ENCODE assay signal across 26 cellular contexts in genomic region chr9:90054810-90055209, GRCh38.
DNase-seq lines count a peak whose midpoint lies in the region; ATAC-seq and TF ChIP-seq lines count a peak whose summit lies in the region.
"Had no signal": no experiment of that assay in that cellular context is flagged by ENCODE, and none has a peak within 500 bp of the region (broad histone marks: within the 10 kb centered on the region; RNA-seq: fewer than 3 reads in every experiment).

No MANE protein-coding gene starts in this region.

- no peak overlapping the region for H2BK120ac ChIP-seq in neuronal stem cell (ENCODE audit: low read depth, low read length)

- H3K4me2 ChIP-seq in neuronal stem cell (ENCODE audit: insufficient read depth, low read length, poor library complexity, severe bottlenecking) (no peak overlapping the region), hepatocyte (no peak overlapping the region)
- H3K4me2 ChIP-seq: smooth muscle cell had no signal

- no peak overlapping the region for H3K23ac ChIP-seq in neuronal stem cell (ENCODE audit: low read depth, low read length, poor library complexity)

- H3K4me3 Mint-ChIP-seq in activated CD4-positive, alpha-beta T cell treated with anti-CD3 and anti-CD28 coated beads, Interleukin-2, amount 10 ng/mL, durations not matched to agents 24 days and 14 days: no peak overlapping the region
- H3K4me3 Mint-ChIP-seq: activated CD4-positive, alpha-beta T cell treated with anti-CD3 and anti-CD28 coated beads, Interleukin-2, amount 10 ng/mL, durations not matched to agents 7 days and 5 days; activated naive CD4-positive, alpha-beta T cell treated with anti-CD3 and anti-CD28 coated beads, Interleukin-2, amount 50 U/mL, for 24 hours; HFFc6; nephron had no signal

- no peak overlapping the region for H4K8ac ChIP-seq in neuronal stem cell (ENCODE audit: low read depth, low read length)

- no peaks in the 10 kb centered on the region for H3K4me1 Mint-ChIP-seq in activated CD4-positive, alpha-beta T cell treated with anti-CD3 and anti-CD28 coated beads, Interleukin-2, amount 10 ng/mL, durations not matched to agents 24 days and 14 days
- H3K4me1 Mint-ChIP-seq: activated CD4-positive, alpha-beta T cell treated with anti-CD3 and anti-CD28 coated beads, Interleukin-2, amount 10 ng/mL, durations not matched to agents 7 days and 5 days; activated naive CD4-positive, alpha-beta T cell treated with anti-CD3 and anti-CD28 coated beads, Interleukin-2, amount 50 U/mL, for 24 hours; nephron had no signal

- H3K79me2 ChIP-seq in hepatocyte: no peaks in the 10 kb centered on the region

- no peak overlapping the region for H2BK5ac ChIP-seq in neuronal stem cell (ENCODE audit: low read length)

- H3K4me3 ChIP-seq in neuronal stem cell (ENCODE audit: low read length in 2 of 2) (no peak overlapping the region), hepatocyte (no peak overlapping the region)
- H3K4me3 ChIP-seq: breast epithelium, esophagus squamous epithelium, SJSA1, smooth muscle cell, testis had no signal

- no peaks in the 10 kb centered on the region for H3K4me1 ChIP-seq in neuronal stem cell (ENCODE audit: control insufficient read depth in 2 of 2, insufficient read depth in 1 of 2, low read depth in 1 of 2, low read length in 2 of 2)
- H3K4me1 ChIP-seq in hepatocyte (ENCODE audit: insufficient read depth): no peaks in the 10 kb centered on the region
- H3K4me1 ChIP-seq: breast epithelium, esophagus squamous epithelium, foreskin keratinocyte, SJSA1, testis had no signal

- peaks cover 8% of the 10 kb centered on the region for H3K9me3 Mint-ChIP-seq in activated CD4-positive, alpha-beta T cell treated with anti-CD3 and anti-CD28 coated beads, Interleukin-2, amount 10 ng/mL, durations not matched to agents 24 days and 14 days
- H3K9me3 Mint-ChIP-seq: activated naive CD4-positive, alpha-beta T cell treated with anti-CD3 and anti-CD28 coated beads, Interleukin-2, amount 50 U/mL, for 24 hours had no signal

- H3K36me3 ChIP-seq in neuronal stem cell (replicated peaks in 1 of 2; ENCODE audit: control insufficient read depth in 2 of 2, insufficient read depth in 2 of 2, low read length in 2 of 2): no peaks in the 10 kb centered on the region
- H3K36me3 ChIP-seq in hepatocyte (replicated peaks; ENCODE audit: insufficient read depth, low read depth): no peaks in the 10 kb centered on the region
- H3K36me3 ChIP-seq: breast epithelium, esophagus squamous epithelium, SJSA1 had no signal

- H4K91ac ChIP-seq in neuronal stem cell (ENCODE audit: low read depth, low read length, poor library complexity): no peak overlapping the region

- no peak overlapping the region for H3K9ac ChIP-seq in neuronal stem cell (ENCODE audit: low read depth, low read length, poor library complexity)

- peak; percentile 31 for DNase-seq in activated CD4-positive, alpha-beta T cell treated with anti-CD3 and anti-CD28 coated beads, Interleukin-2, amount 10 ng/mL, durations not matched to agents 24 days and 14 days
- no peak for DNase-seq in activated CD4-positive, alpha-beta T cell treated with anti-CD3 and anti-CD28 coated beads for 48 hours
- DNase-seq in NCI-H1105 treated with DMSO at 0.1 percent for 48 hours (lab: John Stamatoyannopoulos, UW): peak; percentile 51
- DNase-seq in SHP77 (lab: John Stamatoyannopoulos, UW): peak; percentile 22 to 37
- DNase-seq in neuronal stem cell (ENCODE audit: low spot score): no peak
- DNase-seq in NCI-H187 (lab: John Stamatoyannopoulos, UW): no peak
- DNase-seq in hepatocyte (ENCODE audit: low spot score): no peak
- DNase-seq: activated CD4-positive, alpha-beta T cell treated with anti-CD3 and anti-CD28 coated beads, Interleukin-2, amount 10 ng/mL, durations not matched to agents 7 days and 5 days; Calu3; esophagus squamous epithelium; foreskin keratinocyte; head of caudate nucleus; HFFc6; NCI-H1417 treated with DMSO at 0.1 percent for 48 hours; NCI-H2171; NCI-H524; stimulated activated CD4-positive, alpha-beta T cell treated with anti-CD3 and anti-CD28 coated beads, Interleukin-1b, Interleukin-23, amount 100 ng/mL, for 48 hours; stimulated activated naive CD8-positive, alpha-beta T cell treated with anti-CD3 and anti-CD28 coated beads, Interleukin-15, Interleukin-2, amounts not matched to agents 100 U/mL and 50 U/mL, for 24 hours; T1000; testis had no signal

- H3K36me3 Mint-ChIP-seq in activated CD4-positive, alpha-beta T cell treated with anti-CD3 and anti-CD28 coated beads, Interleukin-2, amount 10 ng/mL, durations not matched to agents 24 days and 14 days (ENCODE audit: low read depth): no peaks in the 10 kb centered on the region
- H3K36me3 Mint-ChIP-seq: activated naive CD4-positive, alpha-beta T cell treated with anti-CD3 and anti-CD28 coated beads, Interleukin-2, amount 50 U/mL, for 24 hours had no signal

- no peaks in the 10 kb centered on the region for H3K9me2 ChIP-seq in hepatocyte (replicated peaks; ENCODE audit: insufficient read depth)

- TF ChIP-seq CTCF in hepatocyte (IDR thresholded peaks at IDR 0.05; ENCODE audit: poor library complexity): no peak

- H2AK5ac ChIP-seq in neuronal stem cell (ENCODE audit: low read depth, low read length): peak overlapping the region; percentile 5

- peaks cover 29% of the 10 kb centered on the region for H3K27me3 Mint-ChIP-seq in activated CD4-positive, alpha-beta T cell treated with anti-CD3 and anti-CD28 coated beads, Interleukin-2, amount 10 ng/mL, durations not matched to agents 24 days and 14 days

- H3K9me3 ChIP-seq in neuronal stem cell (replicated peaks in 1 of 2; ENCODE audit: control insufficient read depth in 2 of 2, insufficient read depth in 1 of 2, low read depth in 1 of 2, low read length in 2 of 2) (no peaks in the 10 kb centered on the region), hepatocyte (ENCODE audit: low read depth) (no peaks in the 10 kb centered on the region)
- H3K9me3 ChIP-seq: breast epithelium, esophagus squamous epithelium, SJSA1, testis had no signal

- no peak overlapping the region for H3K18ac ChIP-seq in neuronal stem cell (ENCODE audit: low read length)

- no peak overlapping the region for H3K27ac ChIP-seq in neuronal stem cell (replicated peaks; ENCODE audit: low read length)
- no peak overlapping the region for H3K27ac ChIP-seq in hepatocyte
- H3K27ac ChIP-seq: breast epithelium, esophagus squamous epithelium, foreskin keratinocyte, SJSA1, testis had no signal

- H2BK15ac ChIP-seq in neuronal stem cell (ENCODE audit: low read length): no peak overlapping the region

- H4K20me1 ChIP-seq in hepatocyte (ENCODE audit: insufficient read depth, poor library complexity, severe bottlenecking): no peaks in the 10 kb centered on the region

- H2BK12ac ChIP-seq in neuronal stem cell (ENCODE audit: low read length): no peak overlapping the region

- ATAC-seq in GM18868 (IDR thresholded peaks at IDR 0.05; ENCODE audit: unreplicated experiment): no peak
- ATAC-seq: foreskin keratinocyte; stimulated activated naive CD8-positive, alpha-beta T cell treated with anti-CD3 and anti-CD28 coated beads, Interleukin-15, Interleukin-2, amounts not matched to agents 100 U/mL and 50 U/mL, for 24 hours had no signal

- no peak overlapping the region for H3K4ac ChIP-seq in neuronal stem cell (ENCODE audit: low read length)

- no peak overlapping the region for H3K14ac ChIP-seq in neuronal stem cell (ENCODE audit: low read length)

- intact Hi-C loops in activated CD4-positive, alpha-beta T cell treated with anti-CD3 and anti-CD28 coated beads, Interleukin-2, amount 10 ng/mL, durations not matched to agents 24 days and 14 days (cut with micrococcal nuclease): no loop called here

- H3K79me1 ChIP-seq in neuronal stem cell (ENCODE audit: low read depth, low read length): no peaks in the 10 kb centered on the region

- no peaks in the 10 kb centered on the region for H3K27me3 ChIP-seq in neuronal stem cell (ENCODE audit: control insufficient read depth in 3 of 3, insufficient read depth in 3 of 3, low read depth in 1 of 3, low read length in 3 of 3)
- no peaks in the 10 kb centered on the region for H3K27me3 ChIP-seq in hepatocyte
- H3K27me3 ChIP-seq: breast epithelium, SJSA1, testis had no signal

- H2AFZ ChIP-seq in neuronal stem cell (ENCODE audit: low read length): no peak overlapping the region
- H2AFZ ChIP-seq in hepatocyte: no peak overlapping the region

- no peak overlapping the region for H3K27ac Mint-ChIP-seq in activated CD4-positive, alpha-beta T cell treated with anti-CD3 and anti-CD28 coated beads, Interleukin-2, amount 10 ng/mL, durations not matched to agents 24 days and 14 days
- H3K27ac Mint-ChIP-seq: activated CD4-positive, alpha-beta T cell treated with anti-CD3 and anti-CD28 coated beads, Interleukin-2, amount 10 ng/mL, durations not matched to agents 7 days and 5 days; activated naive CD4-positive, alpha-beta T cell treated with anti-CD3 and anti-CD28 coated beads, Interleukin-2, amount 50 U/mL, for 24 hours; HFFc6; nephron had no signal

Comparison
In these comparisons a context has a peak if more than half of its experiments do, and no peak if none do; other contexts are left out.
1. DNase-seq: peak in activated CD4-positive, alpha-beta T cell treated with anti-CD3 and anti-CD28 coated beads, Interleukin-2, amount 10 ng/mL, durations not matched to agents 24 days and 14 days (single experiment), NCI-H1105 treated with DMSO at 0.1 percent for 48 hours (single experiment) and SHP77 (2 of 2); none in activated CD4-positive, alpha-beta T cell treated with anti-CD3 and anti-CD28 coated beads for 48 hours (single experiment), neuronal stem cell (single experiment), NCI-H187 (0 of 2) and hepatocyte (single experiment).